23 cellular contexts compared by ENCODE assay signal in genomic region chr6:66854014-66854413, GRCh38.
"Had no signal": no experiment of that assay in that cellular context is flagged by ENCODE, and none has a peak within 500 bp of the region (broad histone marks: within the 10 kb centered on the region; RNA-seq: fewer than 3 reads in every experiment).

No MANE protein-coding gene starts in this region.

- DNase-seq: colonic mucosa; cortex of kidney; dermis blood vessel endothelial cell; dorsolateral prefrontal cortex; effector CD4-positive, alpha-beta T cell; effector CD8-positive, alpha-beta T cell; effector memory CD4-positive, alpha-beta T cell; effector memory CD8-positive, alpha-beta T cell; endodermal cell; erythroblast; esophagus squamous epithelium; foreskin keratinocyte; foreskin melanocyte; gastrocnemius medialis; glutamatergic neuron; head of caudate nucleus; heart left ventricle had no signal

- H3K4me3 ChIP-seq: colonic mucosa, coronary artery, esophagus muscularis mucosa, esophagus squamous epithelium, gastrocnemius medialis, gastroesophageal sphincter, heart left ventricle had no signal

- H3K4me1 ChIP-seq: colonic mucosa, esophagus muscularis mucosa, esophagus squamous epithelium, foreskin keratinocyte, gastrocnemius medialis, gastroesophageal sphincter, heart left ventricle had no signal

- ATAC-seq: effector memory CD8-positive, alpha-beta T cell; esophagus mucosa; foreskin keratinocyte; gastrocnemius medialis; gastroesophageal sphincter; heart left ventricle had no signal

- H3K36me3 ChIP-seq: colonic mucosa, esophagus muscularis mucosa, esophagus squamous epithelium, gastrocnemius medialis, gastroesophageal sphincter, heart left ventricle had no signal

- H3K27me3 ChIP-seq: colonic mucosa, dorsolateral prefrontal cortex, esophagus muscularis mucosa, esophagus squamous epithelium, foreskin keratinocyte, gastrocnemius medialis, gastroesophageal sphincter, heart left ventricle had no signal

- H3K27ac ChIP-seq: colonic mucosa, coronary artery, epithelial cell of prostate, esophagus muscularis mucosa, esophagus squamous epithelium, foreskin keratinocyte, gastrocnemius medialis, gastroesophageal sphincter, heart left ventricle had no signal

- H3K9me3 ChIP-seq: colonic mucosa, esophagus muscularis mucosa, esophagus squamous epithelium, gastrocnemius medialis, gastroesophageal sphincter, heart left ventricle had no signal

- FAIRE-seq: endothelial cell of umbilical vein had no signal
